Comparison of ENCODE assay signal across 13 cellular contexts in genomic region chr7:105448181-105448580, GRCh38. TPM values are rescaled to one million over a fixed set of nuclear protein-coding genes. Genes with fewer than 3 reads are reported as not detected.
DNase-seq lines count a peak whose midpoint lies in the region; ATAC-seq lines count a peak whose summit lies in the region.
"Had no signal": no experiment of that assay in that cellular context is flagged by ENCODE, and none has a peak within 500 bp of the region (broad histone marks: within the 10 kb centered on the region; RNA-seq: fewer than 3 reads in every experiment).

No MANE protein-coding gene starts in this region.

- H3K27ac Mint-ChIP-seq in naive thymus-derived CD4-positive, alpha-beta T cell = peak overlapping the region in 6 of 9 donors; percentile 11 to 82 (median 44)
- H3K27ac Mint-ChIP-seq: activated naive CD4-positive, alpha-beta T cell treated with anti-CD3 and anti-CD28 coated beads, Interleukin-2, amount 50 U/mL, for 24 hours; type B pancreatic cell had no signal

- no peaks in the 10 kb centered on the region for H3K27me3 ChIP-seq in naive thymus-derived CD4-positive, alpha-beta T cell (ENCODE audit: control insufficient read depth in 2 of 2, insufficient read depth in 2 of 2, low read length in 2 of 2)

- peak overlapping the region in 6 of 10 donors; percentile 4 to 48 (median 44) for H3K4me3 Mint-ChIP-seq in naive thymus-derived CD4-positive, alpha-beta T cell
- H3K4me3 Mint-ChIP-seq: activated naive CD4-positive, alpha-beta T cell treated with anti-CD3 and anti-CD28 coated beads, Interleukin-2, amount 50 U/mL, for 24 hours; type B pancreatic cell had no signal

- H3K4me1 Mint-ChIP-seq in naive thymus-derived CD4-positive, alpha-beta T cell = peaks cover 13 to 25% (median 17%) of the 10 kb centered on the region in 7 donors

- no peaks in the 10 kb centered on the region for H3K36me3 ChIP-seq in naive thymus-derived CD4-positive, alpha-beta T cell (ENCODE audit: control insufficient read depth in 2 of 3, insufficient read depth in 3 of 3, low read length in 3 of 3)
- H3K36me3 ChIP-seq: lower lobe of right lung had no signal

- H3K27ac ChIP-seq in naive thymus-derived CD4-positive, alpha-beta T cell (ENCODE audit: low read depth, low read length) = no peak overlapping the region
- H3K27ac ChIP-seq: lower lobe of right lung had no signal

- H3K4me3 ChIP-seq in naive thymus-derived CD4-positive, alpha-beta T cell (ENCODE audit: low read length) = no peak overlapping the region
- H3K4me3 ChIP-seq: lower lobe of right lung had no signal

- peaks cover 0 to 2% (median 0%) of the 10 kb centered on the region in 11 donors for H3K9me3 Mint-ChIP-seq in naive thymus-derived CD4-positive, alpha-beta T cell
- H3K9me3 Mint-ChIP-seq: activated naive CD4-positive, alpha-beta T cell treated with anti-CD3 and anti-CD28 coated beads, Interleukin-2, amount 50 U/mL, for 24 hours; type B pancreatic cell had no signal

- DNase-seq in naive thymus-derived CD4-positive, alpha-beta T cell = peak in 2 of 9 donors; percentile 2 to 11
- DNase-seq in NCI-H1092 treated with DMSO at 0.1 percent for 48 hours (lab: John Stamatoyannopoulos, UW) (no peak), NCI-H510A treated with DMSO at 0.1 percent for 48 hours (lab: John Stamatoyannopoulos, UW) (no peak), G401 (ENCODE audit: low spot score) (no peak)
- DNase-seq: cortex of kidney, DMS79 treated with DMSO at 0.1 percent for 48 hours, lower lobe of right lung, NCI-H146 had no signal

- H3K27me3 Mint-ChIP-seq in naive thymus-derived CD4-positive, alpha-beta T cell = peaks cover 0 to 4% (median 0%) of the 10 kb centered on the region in 5 donors
- H3K27me3 Mint-ChIP-seq: activated naive CD4-positive, alpha-beta T cell treated with anti-CD3 and anti-CD28 coated beads, Interleukin-2, amount 50 U/mL, for 24 hours; type B pancreatic cell had no signal

- CTCF ChIA-PET in naive thymus-derived CD4-positive, alpha-beta T cell (lab: Charles Lee) = no interaction called here

- in situ Hi-C loops in G401 (cut with HindIII; ENCODE audit: low sequenced_read_pairs) = no loop called here

- H3K4me1 ChIP-seq in naive thymus-derived CD4-positive, alpha-beta T cell (ENCODE audit: control insufficient read depth in 2 of 2, insufficient read depth in 2 of 2, low read length in 2 of 2) = peaks cover 8 to 18% of the 10 kb centered on the region in 2 donors
- H3K4me1 ChIP-seq: lower lobe of right lung had no signal

- ATAC-seq in GM18909 (IDR thresholded peaks at IDR 0.05; ENCODE audit: poor library complexity, unreplicated experiment) = peak; percentile 86
- ATAC-seq in GM21529 (IDR thresholded peaks at IDR 0.05; ENCODE audit: unreplicated experiment) = peak; percentile 77
- peak; percentile 85 for ATAC-seq in HG03354 (IDR thresholded peaks at IDR 0.05; ENCODE audit: poor library complexity, severe bottlenecking, unreplicated experiment)
- ATAC-seq in naive thymus-derived CD4-positive, alpha-beta T cell = no peak

- no peaks in the 10 kb centered on the region for H3K36me3 Mint-ChIP-seq in naive thymus-derived CD4-positive, alpha-beta T cell
- H3K36me3 Mint-ChIP-seq: activated naive CD4-positive, alpha-beta T cell treated with anti-CD3 and anti-CD28 coated beads, Interleukin-2, amount 50 U/mL, for 24 hours; type B pancreatic cell had no signal

- no peaks in the 10 kb centered on the region for H3K9me3 ChIP-seq in naive thymus-derived CD4-positive, alpha-beta T cell (ENCODE audit: control insufficient read depth in 2 of 3, low read length in 3 of 3)
- H3K9me3 ChIP-seq: lower lobe of right lung had no signal

- POLR2A ChIA-PET in naive thymus-derived CD4-positive, alpha-beta T cell (lab: Charles Lee) = no interaction called here

- intact Hi-C loops in naive thymus-derived CD4-positive, alpha-beta T cell (cut with micrococcal nuclease) = no loop called here

RNA-seq across cellular contexts. Expression of gene SRPK2, which starts 59.5 kb away (rescaled TPM):
- 10 to 100 TPM; 45.1 to 56.7 (median 46.8) TPM for total RNA-seq in naive thymus-derived CD4-positive, alpha-beta T cell
- polyA plus RNA-seq in naive thymus-derived CD4-positive, alpha-beta T cell = 10 to 100 TPM; 40.2 to 52.8 TPM
- 47.2 and 63.6 TPM in 2 replicates for total RNA-seq in G401 (2014; rRNA removed; shearing (Covaris generic))
